8 cellular contexts compared by ENCODE assay signal in genomic region chr7:138002096-138002827, GRCh38.
DNase-seq lines count a peak whose midpoint lies in the region; ATAC-seq lines count a peak whose summit lies in the region.

No MANE protein-coding gene starts in this region.

- peaks cover 0 to 7% (median 0%) of the 10 kb centered on the region in 11 experiments; a peak in 5 of 22 replicates for H4K20me1 ChIP-seq in BLaER1 treated with 17β-estradiol and CSF1 and Interleukin-3, amounts not matched to agents 10 nM and 100 nM

- peak overlapping the region; percentile 33 to 95 (median 82); a peak in 19 of 22 replicates for H3K4me2 ChIP-seq in BLaER1 treated with 17β-estradiol and CSF1 and Interleukin-3, amounts not matched to agents 10 nM and 100 nM

- ATAC-seq in GM19372 (IDR thresholded peaks at IDR 0.05; ENCODE audit: low read depth, unreplicated experiment) (peak; percentile 94), HG03521 (IDR thresholded peaks at IDR 0.05; ENCODE audit: unreplicated experiment) (peak; percentile 96)

- no peaks in the 10 kb centered on the region for H3K27me3 ChIP-seq in BLaER1 treated with 17β-estradiol and CSF1 and Interleukin-3, amounts not matched to agents 10 nM and 100 nM

- H3K4me1 ChIP-seq in BLaER1 treated with 17β-estradiol and CSF1 and Interleukin-3, amounts not matched to agents 10 nM and 100 nM = peaks cover 11 to 28% (median 18%) of the 10 kb centered on the region in 10 experiments

- H3K27ac ChIP-seq in BLaER1 treated with 17β-estradiol and CSF1 and Interleukin-3, amounts not matched to agents 10 nM and 100 nM = peak overlapping the region in 10 of 11 experiments; percentile 63 to 84 (median 77); a peak in 19 of 22 replicates

- H3K9me3 ChIP-seq in BLaER1 treated with 17β-estradiol and CSF1 and Interleukin-3, amounts not matched to agents 10 nM and 100 nM (replicated peaks in 1 of 11) = no peaks in the 10 kb centered on the region

- H3K36me3 ChIP-seq in BLaER1 treated with 17β-estradiol and CSF1 and Interleukin-3, amounts not matched to agents 10 nM and 100 nM = peaks cover 0 to 5% (median 0%) of the 10 kb centered on the region in 11 experiments; a peak in 2 of 22 replicates

- H3K4me3 ChIP-seq in BLaER1 treated with 17β-estradiol and CSF1 and Interleukin-3, amounts not matched to agents 10 nM and 100 nM = peak overlapping the region; percentile 76 to 98 (median 91)

- DNase-seq in NCI-H526 treated with DMSO at 0.1 percent for 48 hours (lab: John Stamatoyannopoulos, UW) (peak; percentile 99), dedifferentiated amniotic fluid mesenchymal stem cell (ENCODE audit: extremely low spot score) (peak; percentile 100), left kidney (ENCODE audit: low read depth, low spot score) (peak; percentile 100)
- DNase-seq in activated CD4-positive, alpha-beta T cell treated with anti-CD3 and anti-CD28 coated beads, Interleukin-2, amount 50 U/mL, for 1 hour = peak; percentile 97
- DNase-seq in stimulated activated CD4-positive, alpha-beta T cell treated with anti-CD3 and anti-CD28 coated beads, Interleukin-1b, Interleukin-23, amount 100 ng/mL, for 48 hours = peak; percentile 98

- H3K9ac ChIP-seq in BLaER1 treated with 17β-estradiol and CSF1 and Interleukin-3, amounts not matched to agents 10 nM and 100 nM = peak overlapping the region; percentile 79 to 90 (median 84); a peak in 21 of 22 replicates

Comparison
In these comparisons a context has a peak if more than half of its experiments do, and no peak if none do; other contexts are left out.
1. Peak in every context shown above with its lines: DNase-seq, ATAC-seq, H3K4me3 ChIP-seq and H3K27ac ChIP-seq.